In the genomic region with DNA sequence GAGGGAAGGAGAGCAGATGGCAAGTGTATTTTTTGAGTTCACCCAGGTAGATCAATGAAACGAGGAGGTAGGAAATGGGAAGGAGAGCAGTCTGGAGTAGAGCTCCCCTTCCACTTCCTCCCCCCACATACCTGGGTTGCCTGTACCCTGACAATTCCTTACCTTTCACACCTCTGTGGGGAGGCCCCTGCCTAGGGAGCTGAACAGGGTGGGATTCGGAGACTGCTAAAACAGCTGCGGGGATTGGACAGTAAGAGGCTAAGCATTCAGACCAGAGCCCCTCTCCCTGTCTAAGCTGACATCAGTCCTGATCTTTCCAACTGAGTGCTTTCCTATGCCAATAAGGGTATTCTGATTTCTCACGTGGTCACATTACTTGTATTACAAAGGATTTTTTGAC, we compare ENCODE assay signal across 19 cellular contexts. TPM values are rescaled to one million over a fixed set of nuclear protein-coding genes. Genes with fewer than 3 reads are reported as not detected.
DNase-seq lines count a peak whose midpoint lies in the region; ATAC-seq and TF ChIP-seq lines count a peak whose summit lies in the region.
"Had no signal": no experiment of that assay in that cellular context is flagged by ENCODE, and none has a peak within 500 bp of the region (broad histone marks: within the 10 kb centered on the region; RNA-seq: fewer than 3 reads in every experiment).

No MANE protein-coding gene starts in this region.

- no peaks in the 10 kb centered on the region for H4K20me1 ChIP-seq in PC-3 (ENCODE audit: low read length)

- H3K4me2 ChIP-seq in PC-3 (ENCODE audit: low read length), result no peak overlapping the region

- no peak for ATAC-seq in stimulated activated naive CD8-positive, alpha-beta T cell treated with anti-CD3 and anti-CD28 coated beads, Interleukin-15, amount 100 ng/mL, for 72 hours
- peak; percentile 19; the same call in 1 of the 2 replicates for ATAC-seq in PC-3
- ATAC-seq: activated CD4-positive, CD25-positive, alpha-beta regulatory T cell treated with anti-CD3 and anti-CD28 coated beads, Interleukin-2, amount 50 U/mL, for 24 hours; gastroesophageal sphincter; mucosa of descending colon had no signal

- no peak overlapping the region for H3K4me3 ChIP-seq in PC-3 (ENCODE audit: low read length)
- H3K4me3 ChIP-seq: esophagus muscularis mucosa, gastroesophageal sphincter, mucosa of descending colon, testis had no signal

- no peaks in the 10 kb centered on the region for H3F3A ChIP-seq in PC-3 (ENCODE audit: low read length, unreplicated experiment)

- H3K9me3 Mint-ChIP-seq in stimulated activated naive CD8-positive, alpha-beta T cell treated with anti-CD3 and anti-CD28 coated beads, Interleukin-15, Interleukin-2, amounts not matched to agents 100 ng/mL and 50 ng/mL, for 24 hours, result no peaks in the 10 kb centered on the region
- no peaks in the 10 kb centered on the region for H3K9me3 Mint-ChIP-seq in stimulated activated naive CD8-positive, alpha-beta T cell treated with anti-CD3 and anti-CD28 coated beads, Interleukin-15, amount 100 ng/mL, for 72 hours
- no peaks in the 10 kb centered on the region for H3K9me3 Mint-ChIP-seq in immature natural killer cell

- H3K27me3 ChIP-seq in PC-3 (ENCODE audit: low read length), result peaks cover 48% of the 10 kb centered on the region
- H3K27me3 ChIP-seq: esophagus muscularis mucosa, gastroesophageal sphincter, testis had no signal

- no peaks in the 10 kb centered on the region for H3K27me3 Mint-ChIP-seq in stimulated activated naive CD8-positive, alpha-beta T cell treated with anti-CD3 and anti-CD28 coated beads, Interleukin-15, Interleukin-2, amounts not matched to agents 100 ng/mL and 50 ng/mL, for 24 hours
- H3K27me3 Mint-ChIP-seq in stimulated activated naive CD8-positive, alpha-beta T cell treated with anti-CD3 and anti-CD28 coated beads, Interleukin-15, amount 100 ng/mL, for 72 hours, result no peaks in the 10 kb centered on the region
- H3K27me3 Mint-ChIP-seq in immature natural killer cell (ENCODE audit: low read depth in 3 of 3), result peaks cover 0 to 4% (median 2%) of the 10 kb centered on the region in 3 donors

- no peaks in the 10 kb centered on the region for H3K79me2 ChIP-seq in PC-3 (ENCODE audit: low read length)

- CTCF ChIA-PET in PC-3 (lab: Charles Lee), result no interaction called here
- CTCF ChIA-PET in GM10248 (lab: Yijun Ruan, JAX), result interaction anchor here (0.9 to 1.4 kb wide), 3 partner anchors 11 to 21 kb away, joined by 3 to 4 read pairs (median 3); no protein-coding TSS in a partner anchor

- no TSS peak for BruUV-seq in PC-3 (replicated peaks; lab: Mats Ljungman, UMichigan)

- no peaks in the 10 kb centered on the region for H3K36me3 ChIP-seq in PC-3 (ENCODE audit: low read depth, low read length)

- H3K9ac ChIP-seq in PC-3 (ENCODE audit: low read length), result no peak overlapping the region

- H2AFZ ChIP-seq in PC-3 (ENCODE audit: low read length), result no peak overlapping the region

- H3K27ac ChIP-seq in PC-3 (ENCODE audit: low read length), result no peak overlapping the region
- H3K27ac ChIP-seq: esophagus muscularis mucosa, gastroesophageal sphincter, testis had no signal

- POLR2A ChIA-PET in PC-3 (lab: Charles Lee; ENCODE audit: unreplicated experiment) (no interaction called here), GM10248 (lab: Yijun Ruan, JAX) (no interaction called here)

- no peaks in the 10 kb centered on the region for H3K4me1 ChIP-seq in PC-3 (ENCODE audit: insufficient read depth, low read length)
- H3K4me1 ChIP-seq: testis had no signal

- intact Hi-C loops in PC-3 (cut with micrococcal nuclease), result no loop called here

- H3K27ac Mint-ChIP-seq in stimulated activated naive CD8-positive, alpha-beta T cell treated with anti-CD3 and anti-CD28 coated beads, Interleukin-15, Interleukin-2, amounts not matched to agents 100 ng/mL and 50 ng/mL, for 24 hours, result peak overlapping the region; percentile 46
- H3K27ac Mint-ChIP-seq in stimulated activated naive CD8-positive, alpha-beta T cell treated with anti-CD3 and anti-CD28 coated beads, Interleukin-15, amount 100 ng/mL, for 72 hours, result no peak overlapping the region
- H3K27ac Mint-ChIP-seq in immature natural killer cell, result peak overlapping the region; percentile 18 to 92 (median 78)

- DNase-seq in stimulated activated naive CD8-positive, alpha-beta T cell treated with anti-CD3 and anti-CD28 coated beads, Interleukin-15, amount 100 ng/mL, for 72 hours, result no peak
- DNase-seq in PC-3, result no peak
- no peak for DNase-seq in immature natural killer cell
- DNase-seq in central memory CD4-positive, alpha-beta T cell, result no peak
- no peak for DNase-seq in NCI-H2196 (lab: John Stamatoyannopoulos, UW; ENCODE audit: unreplicated experiment)
- no peak for DNase-seq in GM10248 (ENCODE audit: extremely low spot score)
- DNase-seq: effector memory CD4-positive, alpha-beta T cell; islet precursor cell; mucosa of descending colon; NCI-H1092 treated with DMSO at 0.1 percent for 48 hours; NCI-H1930; NCI-H2227 treated with DMSO at 0.1 percent for 48 hours; NCI-H748 treated with DMSO at 0.1 percent for 48 hours; nucleus accumbens; testis had no signal

- peaks cover 49% of the 10 kb centered on the region for H3K36me3 Mint-ChIP-seq in stimulated activated naive CD8-positive, alpha-beta T cell treated with anti-CD3 and anti-CD28 coated beads, Interleukin-15, Interleukin-2, amounts not matched to agents 100 ng/mL and 50 ng/mL, for 24 hours (ENCODE audit: low read depth)
- peaks cover 6 to 26% (median 14%) of the 10 kb centered on the region in 3 donors for H3K36me3 Mint-ChIP-seq in immature natural killer cell

- H3K4me1 Mint-ChIP-seq in stimulated activated naive CD8-positive, alpha-beta T cell treated with anti-CD3 and anti-CD28 coated beads, Interleukin-15, Interleukin-2, amounts not matched to agents 100 ng/mL and 50 ng/mL, for 24 hours (ENCODE audit: low read depth), result peaks cover 84% of the 10 kb centered on the region
- H3K4me1 Mint-ChIP-seq in stimulated activated naive CD8-positive, alpha-beta T cell treated with anti-CD3 and anti-CD28 coated beads, Interleukin-15, amount 100 ng/mL, for 72 hours, result peaks cover 85% of the 10 kb centered on the region
- peaks cover 71 to 86% of the 10 kb centered on the region in 2 donors for H3K4me1 Mint-ChIP-seq in immature natural killer cell

- no peaks in the 10 kb centered on the region for H3K9me3 ChIP-seq in PC-3 (ENCODE audit: low read length)
- H3K9me3 ChIP-seq: esophagus muscularis mucosa, gastroesophageal sphincter, mucosa of descending colon, testis had no signal

- H3K9me2 ChIP-seq in PC-3 (replicated peaks; ENCODE audit: low read length), result no peaks in the 10 kb centered on the region

- no peak for TF ChIP-seq CTCF in PC-3 (conservative IDR thresholded peaks at IDR 0.05; ENCODE audit: low read depth, low read length)
- no peak for TF ChIP-seq CTCF in GM10248 (IDR thresholded peaks at IDR 0.05; ENCODE audit: control extremely low read depth, extremely low read depth, low read depth, missing control alignments)

- H3K4me3 Mint-ChIP-seq in stimulated activated naive CD8-positive, alpha-beta T cell treated with anti-CD3 and anti-CD28 coated beads, Interleukin-15, Interleukin-2, amounts not matched to agents 100 ng/mL and 50 ng/mL, for 24 hours, result no peak overlapping the region
- no peak overlapping the region for H3K4me3 Mint-ChIP-seq in stimulated activated naive CD8-positive, alpha-beta T cell treated with anti-CD3 and anti-CD28 coated beads, Interleukin-15, amount 100 ng/mL, for 72 hours
- peak overlapping the region in 1 of 5 donors; percentile 56 for H3K4me3 Mint-ChIP-seq in immature natural killer cell

RNA-seq across cellular contexts. Expression of a gene that starts 14.5 kb away (rescaled TPM):
- not detected in 2 replicates for total RNA-seq in PC-3 (2014; rRNA removed)
- polyA plus RNA-seq in immature natural killer cell, result 100 to 1,000 TPM in 2 of 3 donors, 10 to 100 TPM in 1; 96.2 to 179 (median 129) TPM

Comparison
In these comparisons a context has a peak if more than half of its experiments do, and no peak if none do; other contexts are left out.
1. H3K27ac Mint-ChIP-seq: peak in stimulated activated naive CD8-positive, alpha-beta T cell treated with anti-CD3 and anti-CD28 coated beads, Interleukin-15, Interleukin-2, amounts not matched to agents 100 ng/mL and 50 ng/mL, for 24 hours (single experiment) and immature natural killer cell (6 of 6); none in stimulated activated naive CD8-positive, alpha-beta T cell treated with anti-CD3 and anti-CD28 coated beads, Interleukin-15, amount 100 ng/mL, for 72 hours (0 of 2).